ENCODE assay signal across 9 cellular contexts in genomic region chr11:72642815-72643511, GRCh38. TPM values are rescaled to one million over a fixed set of nuclear protein-coding genes. Genes with fewer than 3 reads are reported as not detected.
DNase-seq lines count a peak whose midpoint lies in the region; ATAC-seq, FAIRE-seq and TF ChIP-seq lines count a peak whose summit lies in the region.
"Had no signal": no experiment of that assay in that cellular context is flagged by ENCODE, and none has a peak within 500 bp of the region (broad histone marks: within the 10 kb centered on the region; RNA-seq: fewer than 3 reads in every experiment).

No MANE protein-coding gene starts in this region.

- peak; percentile 85 to 96 for TF ChIP-seq RAD21 in K562 (CRISPR knock-in tag; conservative IDR thresholded peaks at IDR 0.05 in 1 of 2, IDR thresholded peaks at IDR 0.05 in 1 of 2)

- WGBS in K562 (ENCODE audit: insufficient coverage, low coverage, missing lambda C conversion rate): 3% methylated on average over 38 of the region's 62 CpGs
- WGBS in spleen, 5 donors: 1 to 6% (median 2%) methylated on average over 14 to 62 of the region's 62 CpGs

- peak overlapping the region; percentile 50 for H3K4me2 ChIP-seq in Loucy (ENCODE audit: low read depth, low read length, poor library complexity, severe bottlenecking)
- peak overlapping the region; percentile 83 for H3K4me2 ChIP-seq in K562 (ENCODE audit: insufficient read depth, low read length)

- ATAC-seq in K562 (peak; percentile 92), GM21515 (IDR thresholded peaks at IDR 0.05; ENCODE audit: unreplicated experiment) (no peak)

- peak; percentile 72 for DNase-seq in UCSD-AML1 (lab: John Stamatoyannopoulos, UW; ENCODE audit: unreplicated experiment)
- DNase-seq in K562 (ENCODE audit: extremely low read depth in 1 of 4, low spot score in 3 of 4): peak; percentile 79 to 85 (median 83)
- peak; percentile 89 for DNase-seq in spleen
- DNase-seq in A172 (ENCODE audit: low spot score): no peak

- no peak for TF ChIP-seq POLR2A in K562 (conservative IDR thresholded peaks at IDR 0.05)
- TF ChIP-seq POLR2A in spleen (IDR thresholded peaks at IDR 0.05): no peak

- no peak for TF ChIP-seq EP300 in K562 (IDR thresholded peaks at IDR 0.05; ENCODE audit: low read length)

- H3K4me3 ChIP-seq in Loucy (ENCODE audit: low read length, poor library complexity, severe bottlenecking): no peak overlapping the region
- H3K4me3 ChIP-seq in K562: peak overlapping the region; percentile 38
- peak overlapping the region; percentile 50 for H3K4me3 ChIP-seq in iPS-18c (ENCODE audit: insufficient read depth, low read depth, low read length)
- H3K4me3 ChIP-seq in spleen: peak overlapping the region; percentile 52 to 82 (median 60)

- H3K9ac ChIP-seq in Loucy (ENCODE audit: low read depth, low read length, poor library complexity, severe bottlenecking) (no peak overlapping the region), K562 (ENCODE audit: insufficient read depth in 1 of 2, low read depth in 2 of 2, low read length in 2 of 2) (peak overlapping the region; percentile 32 to 86; a peak in 3 of 4 replicates)

- FAIRE-seq in K562 (lab: Jason Lieb, UNC): peak; percentile 72
- FAIRE-seq: islet of Langerhans had no signal

- no TSS peak for BruUV-seq in K562 (replicated peaks; lab: Mats Ljungman, UMichigan)

- H3K27ac ChIP-seq in K562 (ENCODE audit: extremely low read depth, low read depth, low read length): no peak overlapping the region; the same call in 2 of the 3 replicates
- H3K27ac ChIP-seq in spleen: peak overlapping the region in 6 of 8 donors; percentile 13 to 85 (median 52)

- peak; percentile 91 for TF ChIP-seq CTCF in GM12873 (IDR thresholded peaks at IDR 0.05; ENCODE audit: insufficient read depth, low read depth, low read length, missing control alignments)
- peak; percentile 69 for TF ChIP-seq CTCF in Loucy (conservative IDR thresholded peaks at IDR 0.05; ENCODE audit: low read length)
- peak; percentile 87 to 95 (median 89) for TF ChIP-seq CTCF in K562 (IDR thresholded peaks at IDR 0.05 in 2 of 3, conservative IDR thresholded peaks at IDR 0.05 in 1 of 3; ENCODE audit: insufficient read depth in 2 of 3, low read depth in 1 of 3, low read length in 3 of 3)
- peak; percentile 86 to 99 (median 96) for TF ChIP-seq CTCF in spleen (IDR thresholded peaks at IDR 0.05 in 8 of 11, conservative IDR thresholded peaks at IDR 0.05 in 3 of 11)

- in situ Hi-C loops in K562 (cut with MboI): no loop called here

- H3K4me1 ChIP-seq in Loucy (ENCODE audit: insufficient read depth, low read length, poor library complexity, severe bottlenecking): no peaks in the 10 kb centered on the region
- H3K4me1 ChIP-seq in K562 (replicated peaks in 1 of 2; ENCODE audit: control insufficient read depth in 2 of 2, insufficient read depth in 2 of 2, low read length in 2 of 2): peaks cover 0 to 20% of the 10 kb centered on the region in 2 experiments; a peak in 3 of 5 replicates
- H3K4me1 ChIP-seq in spleen: peaks cover 3 to 39% (median 23%) of the 10 kb centered on the region in 6 donors

- CTCF ChIA-PET in K562 (lab: Yijun Ruan, JAX; ENCODE audit: low intra/inter-chr PET ratio): interaction anchor here (0.6 to 2.2 kb wide), 6 partner anchors 43 to 161 kb away, joined by 3 to 14 read pairs (median 6); no protein-coding TSS in a partner anchor

- H3F3A ChIP-seq in Loucy (ENCODE audit: low read depth): no peaks in the 10 kb centered on the region

- H3K27me3 ChIP-seq in Loucy (ENCODE audit: insufficient read depth, low read length, poor library complexity, severe bottlenecking): no peaks in the 10 kb centered on the region
- H3K27me3 ChIP-seq in K562 (ENCODE audit: control insufficient read depth in 2 of 2, insufficient read depth in 2 of 2, low read length in 2 of 2): peaks cover 30 to 41% of the 10 kb centered on the region in 2 experiments
- peaks cover 0 to 52% (median 17%) of the 10 kb centered on the region in 7 donors for H3K27me3 ChIP-seq in spleen (replicated peaks in 1 of 7)

- no peaks in the 10 kb centered on the region for H3K9me1 ChIP-seq in K562 (ENCODE audit: control insufficient read depth, insufficient read depth, low read length)

- H2AFZ ChIP-seq in Loucy (ENCODE audit: low read length): peak overlapping the region; percentile 67; the same call in 1 of the 2 replicates
- H2AFZ ChIP-seq in K562 (ENCODE audit: low read depth, low read length): peak overlapping the region; percentile 93

- H3K79me2 ChIP-seq in Loucy (ENCODE audit: insufficient read depth, low read length) (no peaks in the 10 kb centered on the region), K562 (ENCODE audit: control insufficient read depth, insufficient read depth, low read length) (no peaks in the 10 kb centered on the region)

- H4K20me1 ChIP-seq in Loucy (ENCODE audit: insufficient read depth, low read length, poor library complexity, severe bottlenecking): no peaks in the 10 kb centered on the region
- peaks cover 6% of the 10 kb centered on the region; the same call in 1 of the 2 replicates for H4K20me1 ChIP-seq in K562 (replicated peaks; ENCODE audit: control insufficient read depth, insufficient read depth, low read length)

- H3K36me3 ChIP-seq in Loucy (ENCODE audit: insufficient read depth, low read length): no peaks in the 10 kb centered on the region
- H3K36me3 ChIP-seq in K562 (ENCODE audit: control insufficient read depth, insufficient read depth, low read length): no peaks in the 10 kb centered on the region
- H3K36me3 ChIP-seq in spleen: no peaks in the 10 kb centered on the region

- H3K9me2 ChIP-seq in Loucy (replicated peaks; ENCODE audit: low read depth, low read length): no peaks in the 10 kb centered on the region

- intact Hi-C loops in K562 (cut with micrococcal nuclease): loop anchor here (1.0 to 2.0 kb wide), 2 partner anchors 44 to 58 kb away; no protein-coding TSS in a partner anchor
- intact Hi-C loops in spleen (cut with DNase I; ENCODE audit: low total_unique reads): loop anchor here (2.0 to 5.0 kb wide), 2 partner anchors 56 to 160 kb away; no protein-coding TSS in a partner anchor

- POLR2A ChIA-PET in K562 (lab: Yijun Ruan, JAX): no interaction called here

- H3K9me3 ChIP-seq in Loucy (ENCODE audit: insufficient read depth, low read depth, low read length) (no peaks in the 10 kb centered on the region), K562 (replicated peaks; ENCODE audit: control insufficient read depth, insufficient read depth, low read depth, low read length) (no peaks in the 10 kb centered on the region), iPS-18c (ENCODE audit: control insufficient read depth, insufficient read depth, low read length) (no peaks in the 10 kb centered on the region), spleen (no peaks in the 10 kb centered on the region)

TF ChIP-seq in K562, 482 proteins besides CTCF, POLR2A, EP300 and RAD21 (continues in another document):
- TF ChIP-seq ZNF134 (CRISPR knock-in tag; conservative IDR thresholded peaks at IDR 0.05): no peak
- peak; percentile 96 for TF ChIP-seq L3MBTL2 (IDR thresholded peaks at IDR 0.05)
- no peak for TF ChIP-seq SMARCC2 (IDR thresholded peaks at IDR 0.05; ENCODE audit: low read depth)
- TF ChIP-seq FIP1L1 (IDR thresholded peaks at IDR 0.05; ENCODE audit: low read depth, low read length, poor library complexity, severe bottlenecking): peak; percentile 43
- TF ChIP-seq ZZZ3 (IDR thresholded peaks at IDR 0.05): no peak
- peak; percentile 53; the same call in 1 of the 2 replicates for TF ChIP-seq NR2C2 (CRISPR knock-in tag; IDR thresholded peaks at IDR 0.05)
- TF ChIP-seq NR2C2 (tag; IDR thresholded peaks at IDR 0.05): peak; percentile 33; the same call in 1 of the 2 replicates
- peak; percentile 56; the same call in 1 of the 2 replicates for TF ChIP-seq HDAC8 (tag; IDR thresholded peaks at IDR 0.05)
- TF ChIP-seq CBX8 (IDR thresholded peaks at IDR 0.05; ENCODE audit: borderline replicate concordance, extremely low read depth, low read depth, low read length, poor library complexity, severe bottlenecking): no peak
- no peak for TF ChIP-seq MYNN (IDR thresholded peaks at IDR 0.05)
- TF ChIP-seq MYNN (CRISPR knock-in tag; IDR thresholded peaks at IDR 0.05): no peak
- no peak for TF ChIP-seq BDP1 (IDR thresholded peaks at IDR 0.05; ENCODE audit: insufficient read depth, insufficient read length)
- no peak for TF ChIP-seq MBD2 (IDR thresholded peaks at IDR 0.05; ENCODE audit: borderline replicate concordance, low read depth)
- no peak for TF ChIP-seq SREBF2 (CRISPR knock-in tag; IDR thresholded peaks at IDR 0.05)

RNA-seq across cellular contexts. Expression of gene PDE2A, which starts 31.3 kb away (rescaled TPM):
- 33.8 and 109 TPM in 2 replicates for total RNA-seq in K562 (2011; cell fraction: chromatin; rRNA removed; ENCODE audit: low replicate concordance)
- total RNA-seq in K562 (2011; cell fraction: nucleolus; rRNA removed): 31.6 and 45.0 TPM in 2 replicates
- total RNA-seq in K562 (2011; cell fraction: nucleoplasm; rRNA removed): 31.0 and 37.9 TPM in 2 replicates
- total RNA-seq in K562 (2014; rRNA removed): 0.45 and 1.6 TPM in 2 replicates
- total RNA-seq in K562 (2014; rRNA removed; fragmentation: Illumina TruSeq; extraction: Trizol): 0.47 and 1.4 TPM in 2 replicates
- 0.07 and 0.11 TPM in 2 replicates for total RNA-seq in K562 (2015; rRNA removed; fragmentation: Illumina TruSeq; extraction: Trizol)
- total RNA-seq in K562 (2021): 1.1 and 3.4 TPM in 2 replicates
- polyA plus RNA-seq in K562 (2011; rRNA removed): 4.3 and 15.2 TPM in 2 replicates
- 3.3 and 12.5 TPM in 2 replicates for polyA plus RNA-seq in K562 (2011; cell fraction: cytosol; rRNA removed)
- polyA plus RNA-seq in K562 (2011; cell fraction: nucleus; rRNA removed): 25.6 and 137 TPM in 2 replicates
- 1.4 and 2.1 TPM in 2 replicates for polyA plus RNA-seq in K562 (2012)
- 1.3 and 2.2 TPM in 2 replicates for polyA plus RNA-seq in K562 (2014; fragmentation: Illumina TruSeq; extraction: Trizol)
- polyA plus RNA-seq in K562 (2014; fragmentation: Nextera tagmentation; extraction: Ambion mirVana): under 1 TPM in 1 of 2 experiments, not detected in 1; 0.21 TPM
- 1.0 and 1.6 TPM in 2 replicates for polyA plus RNA-seq in K562 (2014; rRNA removed)
- 3.2 and 18.9 TPM in 2 replicates for polyA minus RNA-seq in K562 (2011; rRNA and poly(A)+ RNA removed)
- 1.7 and 6.5 TPM in 2 replicates for polyA minus RNA-seq in K562 (2011; cell fraction: cytosol; rRNA and poly(A)+ RNA removed)
- polyA minus RNA-seq in K562 (2011; cell fraction: nucleus; rRNA and poly(A)+ RNA removed): 15.6 and 36.5 TPM in 2 replicates
- 100 to 1,000 TPM; 244 to 584 (median 346) TPM for total RNA-seq in spleen
- polyA plus RNA-seq in spleen: 100 to 1,000 TPM in 1 of 3 donors, 10 to 100 TPM in 2; 58.2 to 158 (median 72.8) TPM
- 6.5 and 8.8 TPM in 2 replicates for total RNA-seq in A172 (2014; rRNA removed; shearing (Covaris generic))
